Comparison of ENCODE assay signal across 1 cellular context in the genomic region with DNA sequence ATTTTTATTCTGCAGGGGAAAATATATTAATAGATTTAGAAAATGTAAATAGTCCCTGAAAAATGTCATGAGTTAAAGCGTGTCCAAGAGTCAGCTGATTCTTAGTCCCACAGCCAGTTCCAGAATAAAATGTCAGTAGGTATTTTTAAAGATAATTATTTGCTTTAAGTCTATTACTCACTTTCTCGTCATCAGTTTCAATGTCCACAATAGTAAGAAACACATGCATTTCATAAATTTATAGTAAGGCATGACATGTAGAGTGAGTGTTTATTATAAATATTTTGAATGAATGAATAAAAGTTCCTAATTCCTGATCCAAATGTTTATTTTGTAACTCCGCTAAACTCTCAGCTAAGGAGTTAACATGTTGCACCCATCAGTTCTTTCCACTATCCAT.
TF ChIP-seq lines count a peak whose summit lies in the region.

No MANE protein-coding gene starts in this region.

TF ChIP-seq in IMR-90, 13 proteins besides CTCF, POLR2A, EP300 and RAD21:
- TF ChIP-seq, protein P1, sequence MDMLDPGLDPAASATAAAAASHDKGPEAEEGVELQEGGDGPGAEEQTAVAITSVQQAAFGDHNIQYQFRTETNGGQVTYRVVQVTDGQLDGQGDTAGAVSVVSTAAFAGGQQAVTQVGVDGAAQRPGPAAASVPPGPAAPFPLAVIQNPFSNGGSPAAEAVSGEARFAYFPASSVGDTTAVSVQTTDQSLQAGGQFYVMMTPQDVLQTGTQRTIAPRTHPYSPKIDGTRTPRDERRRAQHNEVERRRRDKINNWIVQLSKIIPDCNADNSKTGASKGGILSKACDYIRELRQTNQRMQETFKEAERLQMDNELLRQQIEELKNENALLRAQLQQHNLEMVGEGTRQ (IDR thresholded peaks at IDR 0.05; ENCODE audit: low read depth, low read length), result peak; percentile 26; the same call in 1 of the 2 replicates
- TF ChIP-seq CEBPB (IDR thresholded peaks at IDR 0.05; ENCODE audit: low read depth, low read length), result no peak
